Comparison of ENCODE assay signal across 1 cellular context in genomic region chr15:62637498-62637897, GRCh38.
TF ChIP-seq lines count a peak whose summit lies in the region.

No MANE protein-coding gene starts in this region.

TF ChIP-seq in SK-N-SH, 30 proteins besides CTCF, POLR2A, EP300 and RAD21 (continued from another document):
- TF ChIP-seq REST (IDR thresholded peaks at IDR 0.05; ENCODE audit: low read depth, low read length) = no peak
- TF ChIP-seq POLR2AphosphoS5 (IDR thresholded peaks at IDR 0.05; ENCODE audit: low read depth, low read length) = peak; percentile 56; the same call in 1 of the 2 replicates
- peak; percentile 40; the same call in 1 of the 2 replicates for TF ChIP-seq TEAD4 (IDR thresholded peaks at IDR 0.05; ENCODE audit: borderline replicate concordance, insufficient read depth)
- peak; percentile 100 for TF ChIP-seq FOXJ3 (CRISPR knock-in tag; IDR thresholded peaks at IDR 0.05)
- TF ChIP-seq SMC3 (IDR thresholded peaks at IDR 0.05; ENCODE audit: low read depth, low read length) = no peak
- TF ChIP-seq USF2 (IDR thresholded peaks at IDR 0.05; ENCODE audit: borderline replicate concordance, low read depth, low read length) = no peak
- TF ChIP-seq JUND (IDR thresholded peaks at IDR 0.05) = peak; percentile 68
- TF ChIP-seq NRF1 (IDR thresholded peaks at IDR 0.05; ENCODE audit: low read depth, low read length) = no peak
- TF ChIP-seq GABPA (IDR thresholded peaks at IDR 0.05; ENCODE audit: low read depth) = no peak
- peak; percentile 92 for TF ChIP-seq RCOR1 (IDR thresholded peaks at IDR 0.05; ENCODE audit: low read length)
- TF ChIP-seq MXI1 (IDR thresholded peaks at IDR 0.05; ENCODE audit: low read depth, low read length) = peak; percentile 61; the same call in 1 of the 2 replicates
- peak; percentile 61; the same call in 1 of the 2 replicates for TF ChIP-seq FOSL2 (IDR thresholded peaks at IDR 0.05; ENCODE audit: borderline replicate concordance, low read depth)
- TF ChIP-seq NFIC (IDR thresholded peaks at IDR 0.05; ENCODE audit: borderline replicate concordance) = peak; percentile 21; the same call in 1 of the 2 replicates
- no peak for TF ChIP-seq IRF3 (IDR thresholded peaks at IDR 0.05; ENCODE audit: low read depth, low read length)
- TF ChIP-seq RFX5 (IDR thresholded peaks at IDR 0.05; ENCODE audit: low read length) = no peak; the same call in 1 of the 2 replicates
- no peak for TF ChIP-seq ZBTB33 (IDR thresholded peaks at IDR 0.05; ENCODE audit: borderline replicate concordance, low read depth)
- 0 out of 2 replicates have a peak, but pooled peaks have one; percentile 29 for TF ChIP-seq RXRA (IDR thresholded peaks at IDR 0.05; ENCODE audit: borderline replicate concordance, low read depth)
- TF ChIP-seq PBX3 (IDR thresholded peaks at IDR 0.05) = peak; percentile 66
- no peak for TF ChIP-seq MAX (IDR thresholded peaks at IDR 0.05; ENCODE audit: low read depth)
- no peak for TF ChIP-seq EZH2phosphoT487 (IDR thresholded peaks at IDR 0.05; ENCODE audit: borderline replicate concordance, low read depth)
- no peak for TF ChIP-seq YY1 (IDR thresholded peaks at IDR 0.05; ENCODE audit: low read depth)
- no peak for TF ChIP-seq ELF1 (IDR thresholded peaks at IDR 0.05)
- peak; percentile 98 for TF ChIP-seq GATA2 (CRISPR knock-in tag; IDR thresholded peaks at IDR 0.05)
